Comparison of ENCODE assay signal across 8 cellular contexts in genomic region chr6:143510991-143511891, GRCh38. TPM values are rescaled to one million over a fixed set of nuclear protein-coding genes. Genes with fewer than 3 reads are reported as not detected.
A peak's percentile ranks its signal among the peaks of the same experiment; 100 is the strongest.
DNase-seq lines count a peak whose midpoint lies in the region; ATAC-seq and TF ChIP-seq lines count a peak whose summit lies in the region.

Gene FUCA2 (minus strand): TSS chr6:143511720. CDS start chr6:143511634, 86 bp downstream.

- peak within 1 kb of the TSS; percentile 91 for H3K27ac Mint-ChIP-seq in Calu3 (ENCODE audit: unreplicated experiment)

- H3K79me1 ChIP-seq in trophoblast cell (ENCODE audit: low read length) = peaks cover 6% of the 10 kb centered on the region

- peaks cover 4% of the 10 kb centered on the region for H3K27me3 Mint-ChIP-seq in Calu3 (ENCODE audit: unreplicated experiment)

- peaks cover 4% of the 10 kb centered on the region for H3K79me2 ChIP-seq in trophoblast cell (ENCODE audit: control insufficient read depth, insufficient read depth, low read length, poor library complexity)

- H3K23ac ChIP-seq in trophoblast cell (ENCODE audit: low read length) = no peak within 1 kb of the TSS

- H3K27ac ChIP-seq in HUES6 (ENCODE audit: low read depth, low read length) (peak within 1 kb of the TSS; percentile 70), adrenal gland (peak within 1 kb of the TSS; percentile 47 to 92 (median 88)), heart left ventricle (peak within 1 kb of the TSS; percentile 26 to 97 (median 90)), trophoblast cell (ENCODE audit: low read depth, low read length) (peak within 1 kb of the TSS; percentile 56), tibial artery (peak within 1 kb of the TSS; percentile 78 to 87)

- H3K27me3 ChIP-seq in HUES6 (ENCODE audit: control insufficient read depth, insufficient read depth, low read length) (0 out of 2 replicates have a peak, but pooled peaks cover 2% of the 10 kb centered on the region), adrenal gland (no peaks in the 10 kb centered on the region), heart left ventricle (no peaks in the 10 kb centered on the region), trophoblast cell (ENCODE audit: insufficient read depth, low read length) (no peaks in the 10 kb centered on the region), tibial artery (no peaks in the 10 kb centered on the region)

- peak within 1 kb of the TSS; percentile 98 for H4K12ac ChIP-seq in trophoblast cell (ENCODE audit: low read depth, low read length)

- peaks cover 18% of the 10 kb centered on the region for H3K4me1 Mint-ChIP-seq in Calu3 (ENCODE audit: low read depth, unreplicated experiment)

- peak within 1 kb of the TSS; percentile 95 for H4K91ac ChIP-seq in trophoblast cell (ENCODE audit: low read depth, low read length)

- DNase-seq in Calu3 = peak; percentile 84
- peak; percentile 94 to 96 (median 96) for DNase-seq in adrenal gland
- DNase-seq in heart left ventricle = peak; percentile 94 to 96 (median 95)
- peak; percentile 75 to 81 for DNase-seq in trophoblast cell
- DNase-seq in tibial artery = peak; percentile 89 to 96

- peak within 1 kb of the TSS; percentile 78 for H3K4me2 ChIP-seq in trophoblast cell (ENCODE audit: low read length)

- H2AFZ ChIP-seq in trophoblast cell (ENCODE audit: insufficient read depth, low read length, poor library complexity) = peak within 1 kb of the TSS; percentile 98

- H3K4me1 ChIP-seq in HUES6 (ENCODE audit: control insufficient read depth, insufficient read depth, low read length) (peaks cover 10% of the 10 kb centered on the region), adrenal gland (replicated peaks in 1 of 2) (peaks cover 26 to 32% of the 10 kb centered on the region in 2 donors), heart left ventricle (peaks cover 0 to 48% (median 31%) of the 10 kb centered on the region in 12 donors), trophoblast cell (ENCODE audit: control insufficient read depth in 1 of 2, insufficient read depth in 2 of 2, low read length in 2 of 2) (peaks cover 5 to 10% of the 10 kb centered on the region in 2 experiments), tibial artery (peaks cover 0 to 32% (median 21%) of the 10 kb centered on the region in 4 donors)

- 1 to 2% (median 2%) methylated on average over 17 to 63 of the region's 63 CpGs for WGBS in adrenal gland, 4 donors
- 2 to 3% (median 2%) methylated on average over 29 to 63 of the region's 63 CpGs for WGBS in heart left ventricle, 4 donors
- no CpG with 5 or more reads among the region's 63 CpGs for WGBS in trophoblast cell (ENCODE audit: extremely low coverage, insufficient coverage, insufficient read length)

- intact Hi-C loops in Calu3 (cut with micrococcal nuclease; ENCODE audit: unreplicated experiment) = loop anchor here (5.0 kb wide), 1 partner anchor 576 kb away; no protein-coding TSS in a partner anchor
- intact Hi-C loops in T-helper 1 cell treated with Interleukin-12 subunit alpha and Interleukin-12 subunit beta and Interleukin-4 antibody, amounts not matched to agents 30 ng/mL and 1 ng/mL, for 36 hours (cut with micrococcal nuclease) = loop anchor here (1.0 to 5.0 kb wide), 15 partner anchors 17 to 1364 kb away; partner anchors contain the start of genes ADAT2, AIG1, LTV1 and NMBR
- intact Hi-C loops in adrenal gland (cut with DNase I) = no loop called here
- intact Hi-C loops in heart left ventricle (cut with DNase I) = loop anchor here in 2 of 10 donors (2.0 to 5.0 kb wide), 3 partner anchors 56 to 331 kb away; partner anchors contain the start of genes LTV1 (in 1 of the 2) and PHACTR2 (in 1 of the 2)
- intact Hi-C loops in tibial artery (cut with DNase I; ENCODE audit: low total_unique reads) = no loop called here

- ATAC-seq in GM21381 (IDR thresholded peaks at IDR 0.05; ENCODE audit: unreplicated experiment) (peak; percentile 61), heart left ventricle (peak; percentile 82 to 93 (median 90))

- H3K9ac ChIP-seq in HUES6 (ENCODE audit: low read length) (peak within 1 kb of the TSS; percentile 93), trophoblast cell (ENCODE audit: low read length) (peak within 1 kb of the TSS; percentile 59)

- peak within 1 kb of the TSS; percentile 57 for H2AK5ac ChIP-seq in trophoblast cell (ENCODE audit: low read length)

- peak within 1 kb of the TSS; percentile 77 for H3K4me3 ChIP-seq in HUES6 (ENCODE audit: low read depth, low read length)
- peak within 1 kb of the TSS; percentile 37 to 72 (median 62) for H3K4me3 ChIP-seq in adrenal gland
- H3K4me3 ChIP-seq in heart left ventricle = peak within 1 kb of the TSS; percentile 47 to 92 (median 74)
- H3K4me3 ChIP-seq in trophoblast cell (ENCODE audit: low read depth, low read length) = peak within 1 kb of the TSS; percentile 84
- H3K4me3 ChIP-seq in tibial artery = peak within 1 kb of the TSS; percentile 70 to 77

- H4K8ac ChIP-seq in trophoblast cell (ENCODE audit: low read depth, low read length) = peak within 1 kb of the TSS; percentile 98

- H2BK12ac ChIP-seq in trophoblast cell (ENCODE audit: low read length) = peak within 1 kb of the TSS; percentile 61

- peak within 1 kb of the TSS; percentile 90 for H3K4me3 Mint-ChIP-seq in Calu3 (ENCODE audit: low read depth, unreplicated experiment)

- H3K9me3 Mint-ChIP-seq in Calu3 (ENCODE audit: low read depth, unreplicated experiment) = no peaks in the 10 kb centered on the region

- CTCF ChIA-PET in Calu3 (lab: Charles Lee) = interaction anchor here (0.7 to 1.1 kb wide), 2 partner anchors 8 to 1037 kb away, joined by 3 read pairs; no protein-coding TSS in a partner anchor

- H3K36me3 Mint-ChIP-seq in Calu3 (ENCODE audit: insufficient read depth, unreplicated experiment) = peaks cover 29% of the 10 kb centered on the region

- H3K18ac ChIP-seq in trophoblast cell (ENCODE audit: low read length) = peak within 1 kb of the TSS; percentile 93

- H3K4ac ChIP-seq in trophoblast cell (ENCODE audit: low read depth, low read length) = peak within 1 kb of the TSS; percentile 68

- H3K9me3 ChIP-seq in HUES6 (ENCODE audit: control insufficient read depth, insufficient read depth, low read depth, low read length) (no peaks in the 10 kb centered on the region), adrenal gland (replicated peaks in 1 of 3) (no peaks in the 10 kb centered on the region), heart left ventricle (no peaks in the 10 kb centered on the region), trophoblast cell (ENCODE audit: insufficient read depth, low read depth, low read length) (no peaks in the 10 kb centered on the region), tibial artery (no peaks in the 10 kb centered on the region)

- H2BK5ac ChIP-seq in trophoblast cell (ENCODE audit: low read depth, low read length, poor library complexity) = peak within 1 kb of the TSS; percentile 55

- no TSS peak for BruUV-seq in Calu3 (replicated peaks; lab: Mats Ljungman, UMichigan)

- H3K14ac ChIP-seq in trophoblast cell (ENCODE audit: low read length) = peak within 1 kb of the TSS; percentile 95

- TF ChIP-seq POLR2A in adrenal gland (IDR thresholded peaks at IDR 0.05) (peak; percentile 85 to 90), heart left ventricle (IDR thresholded peaks at IDR 0.05) (peak in 1 of 2 donors; percentile 65)

- peak within 1 kb of the TSS; percentile 88 for H2BK120ac ChIP-seq in trophoblast cell (ENCODE audit: insufficient read depth, low read length, poor library complexity)

- TF ChIP-seq CTCF in Calu3 (IDR thresholded peaks at IDR 0.05; ENCODE audit: unreplicated experiment) = no peak
- TF ChIP-seq CTCF in adrenal gland (IDR thresholded peaks at IDR 0.05) = peak in 2 of 6 experiments; percentile 22 to 23
- TF ChIP-seq CTCF in heart left ventricle (IDR thresholded peaks at IDR 0.05) = peak in 1 of 12 donors; percentile 13
- no peak for TF ChIP-seq CTCF in tibial artery (IDR thresholded peaks at IDR 0.05)

- H3K36me3 ChIP-seq in HUES6 (ENCODE audit: control insufficient read depth, insufficient read depth, low read length) (peaks cover 8% of the 10 kb centered on the region), adrenal gland (replicated peaks in 1 of 2) (peaks cover 0 to 6% of the 10 kb centered on the region in 2 donors), heart left ventricle (peaks cover 0 to 22% (median 13%) of the 10 kb centered on the region in 9 donors), trophoblast cell (ENCODE audit: control insufficient read depth in 1 of 2, insufficient read depth in 2 of 2, low read length in 2 of 2) (peaks cover 0 to 5% of the 10 kb centered on the region in 2 experiments), tibial artery (peaks cover 0 to 12% (median 0%) of the 10 kb centered on the region in 3 donors)

RNA-seq across cellular contexts. Expression of gene FUCA2, which starts in this region (rescaled TPM):
- total RNA-seq in Calu3 (2022) (45.5 and 53.7 TPM in 2 replicates), adrenal gland (100 to 1,000 TPM in 1 of 8 donors, 10 to 100 TPM in 7; 47.5 to 120 (median 70.7) TPM), heart left ventricle (10 to 100 TPM; 18.0 to 68.6 (median 34.8) TPM)
- 15.7 and 17.3 TPM in 2 replicates for total RNA-seq in T-helper 1 cell treated with Interleukin-12 subunit alpha and Interleukin-12 subunit beta and Interleukin-4 antibody, amounts not matched to agents 30 ng/mL and 1 ng/mL, for 36 hours
- polyA plus RNA-seq in adrenal gland (10 to 100 TPM; 28.8 to 90.2 (median 37.8) TPM), heart left ventricle (10 to 100 TPM; 22.2 to 60.1 TPM)
- polyA plus RNA-seq in trophoblast cell (2013) = 35.3 and 37.2 TPM in 2 replicates

Comparison
In these comparisons a context has a peak if more than half of its experiments do, and no peak if none do; other contexts are left out.
1. Peak in every context shown above with its lines: DNase-seq, ATAC-seq, H3K4me3 ChIP-seq and H3K27ac ChIP-seq.
2. intact Hi-C loops: an anchor here in Calu3 (5.0 kb wide) and T-helper 1 cell treated with Interleukin-12 subunit alpha and Interleukin-12 subunit beta and Interleukin-4 antibody, amounts not matched to agents 30 ng/mL and 1 ng/mL, for 36 hours (1.0 to 5.0 kb wide); none called in adrenal gland and tibial artery.